In genomic region chr10:128952856-128953255, GRCh38 we compare ENCODE assay signal across 30 cellular contexts.
"Had no signal": no experiment of that assay in that cellular context is flagged by ENCODE, and none has a peak within 500 bp of the region (broad histone marks: within the 10 kb centered on the region; RNA-seq: fewer than 3 reads in every experiment).

No MANE protein-coding gene starts in this region.

- DNase-seq: activated B cell treated with CpG ODN at 0.5 μM for 24 hours; activated CD4-positive, alpha-beta memory T cell treated with anti-CD3 and anti-CD28 coated beads, Interleukin-2, amount 10 ng/mL, durations not matched to agents 7 days and 5 days; activated CD4-positive, alpha-beta T cell treated with anti-CD3 and anti-CD28 coated beads for 36 hours; activated CD4-positive, alpha-beta T cell treated with anti-CD3 and anti-CD28 coated beads, Interleukin-2, amount 10 ng/mL, durations not matched to agents 7 days and 5 days; activated CD4-positive, alpha-beta T cell treated with anti-CD3 and anti-CD28 coated beads, Interleukin-2, amount 50 U/mL, for 4 hours; activated CD8-positive, alpha-beta memory T cell treated with anti-CD3 and anti-CD28 coated beads, Interleukin-2, amount 50 U/mL, for 48 hours; activated gamma-delta T cell; activated naive CD4-positive, alpha-beta T cell; activated naive CD4-positive, alpha-beta T cell treated with anti-CD3 and anti-CD28 coated beads, Interleukin-2, amount 10 ng/mL, durations not matched to agents 7 days and 5 days; activated naive CD8-positive, alpha-beta T cell treated with anti-CD3 and anti-CD28 coated beads, Interleukin-2, amount 10 ng/mL, durations not matched to agents 7 days and 5 days; activated T-cell treated with anti-CD3 and anti-CD28 coated beads for 4 hours; activated T-cell treated with anti-CD3 and anti-CD28 coated beads, Interleukin-2, amount 50 U/mL, for 24 hours; activated T-cell treated with anti-CD3 and anti-CD28 coated beads, Interleukin-2, amount 50 U/mL, for 72 hours; anterior cingulate cortex; brain microvascular endothelial cell; dorsolateral prefrontal cortex; effector memory CD4-positive, alpha-beta T cell; endodermal cell; foreskin fibroblast; head of caudate nucleus; T-helper 17 cell; T1000; WERI-Rb-1 had no signal

- H3K27me3 ChIP-seq: brain microvascular endothelial cell had no signal

- H3K36me3 ChIP-seq: brain microvascular endothelial cell, WERI-Rb-1 had no signal

- ATAC-seq: activated CD4-positive, alpha-beta T cell treated with anti-CD3 and anti-CD28 coated beads for 36 hours; activated CD4-positive, CD25-positive, alpha-beta regulatory T cell treated with anti-CD3 and anti-CD28 coated beads, Interleukin-2, amount 50 U/mL, for 24 hours; activated naive CD4-positive, alpha-beta T cell treated with anti-CD3 and anti-CD28 coated beads, Interleukin-2, amount 50 U/mL, for 72 hours; activated T-cell treated with anti-CD3 and anti-CD28 coated beads, Interleukin-2, amount 50 U/mL, for 72 hours; esophagus mucosa; T-helper 17 cell had no signal

- H3K9me3 Mint-ChIP-seq: activated B cell treated with CpG ODN at 0.5 μM for 24 hours; activated CD4-positive, alpha-beta memory T cell treated with anti-CD3 and anti-CD28 coated beads, Interleukin-2, amount 10 ng/mL, durations not matched to agents 7 days and 5 days; activated CD4-positive, alpha-beta T cell treated with anti-CD3 and anti-CD28 coated beads, Interleukin-2, amount 10 ng/mL, durations not matched to agents 7 days and 5 days; activated naive CD4-positive, alpha-beta T cell treated with anti-CD3 and anti-CD28 coated beads, Interleukin-2, amount 10 ng/mL, durations not matched to agents 7 days and 5 days; activated naive CD4-positive, alpha-beta T cell treated with anti-CD3 and anti-CD28 coated beads, Interleukin-2, amount 50 U/mL, for 72 hours; activated naive CD8-positive, alpha-beta T cell treated with anti-CD3 and anti-CD28 coated beads, Interleukin-2, amount 10 ng/mL, durations not matched to agents 7 days and 5 days; activated T-cell treated with anti-CD3 and anti-CD28 coated beads, Interleukin-2, amount 50 U/mL, for 72 hours; central memory CD8-positive, alpha-beta T cell; dendritic cell treated with granulocyte-macrophage colony-stimulating factor and Interleukin-4, amounts not matched to agents 40 ng/mL and 50 ng/mL, for 4 days; endodermal cell; T-helper 2 cell treated with Interferon-gamma antibody and Interleukin-4, amounts not matched to agents 5 μg/mL and 100 μg/mL, for 36 hours had no signal

- H3K27ac Mint-ChIP-seq: activated B cell treated with CpG ODN at 0.5 μM for 24 hours; activated CD4-positive, alpha-beta memory T cell treated with anti-CD3 and anti-CD28 coated beads, Interleukin-2, amount 10 ng/mL, durations not matched to agents 7 days and 5 days; activated CD4-positive, alpha-beta T cell treated with anti-CD3 and anti-CD28 coated beads for 36 hours; activated CD4-positive, alpha-beta T cell treated with anti-CD3 and anti-CD28 coated beads, Interleukin-2, amount 10 ng/mL, durations not matched to agents 7 days and 5 days; activated naive CD4-positive, alpha-beta T cell treated with anti-CD3 and anti-CD28 coated beads, Interleukin-2, amount 10 ng/mL, durations not matched to agents 7 days and 5 days; activated naive CD4-positive, alpha-beta T cell treated with anti-CD3 and anti-CD28 coated beads, Interleukin-2, amount 50 U/mL, for 72 hours; activated naive CD8-positive, alpha-beta T cell treated with anti-CD3 and anti-CD28 coated beads, Interleukin-2, amount 10 ng/mL, durations not matched to agents 7 days and 5 days; activated T-cell treated with anti-CD3 and anti-CD28 coated beads, Interleukin-2, amount 50 U/mL, for 24 hours; activated T-cell treated with anti-CD3 and anti-CD28 coated beads, Interleukin-2, amount 50 U/mL, for 72 hours; dendritic cell treated with granulocyte-macrophage colony-stimulating factor and Interleukin-4, amounts not matched to agents 40 ng/mL and 50 ng/mL, for 4 days; endodermal cell; T-helper 17 cell; T-helper 2 cell treated with Interferon-gamma antibody and Interleukin-4, amounts not matched to agents 5 μg/mL and 100 μg/mL, for 36 hours had no signal

- H3K4me3 Mint-ChIP-seq: activated B cell treated with CpG ODN at 0.5 μM for 24 hours; activated CD4-positive, alpha-beta memory T cell treated with anti-CD3 and anti-CD28 coated beads, Interleukin-2, amount 10 ng/mL, durations not matched to agents 7 days and 5 days; activated CD4-positive, alpha-beta T cell treated with anti-CD3 and anti-CD28 coated beads for 36 hours; activated CD4-positive, alpha-beta T cell treated with anti-CD3 and anti-CD28 coated beads, Interleukin-2, amount 10 ng/mL, durations not matched to agents 7 days and 5 days; activated naive CD4-positive, alpha-beta T cell treated with anti-CD3 and anti-CD28 coated beads, Interleukin-2, amount 10 ng/mL, durations not matched to agents 7 days and 5 days; activated naive CD8-positive, alpha-beta T cell treated with anti-CD3 and anti-CD28 coated beads, Interleukin-2, amount 10 ng/mL, durations not matched to agents 7 days and 5 days; activated T-cell treated with anti-CD3 and anti-CD28 coated beads, Interleukin-2, amount 50 U/mL, for 24 hours; activated T-cell treated with anti-CD3 and anti-CD28 coated beads, Interleukin-2, amount 50 U/mL, for 72 hours; central memory CD8-positive, alpha-beta T cell; dendritic cell treated with granulocyte-macrophage colony-stimulating factor and Interleukin-4, amounts not matched to agents 40 ng/mL and 50 ng/mL, for 4 days; endodermal cell; T-helper 17 cell; T-helper 2 cell treated with Interferon-gamma antibody and Interleukin-4, amounts not matched to agents 5 μg/mL and 100 μg/mL, for 36 hours had no signal

- H3K4me3 ChIP-seq: coronary artery, dorsolateral prefrontal cortex had no signal

- H3K27me3 Mint-ChIP-seq: activated B cell treated with CpG ODN at 0.5 μM for 24 hours; activated CD4-positive, alpha-beta memory T cell treated with anti-CD3 and anti-CD28 coated beads, Interleukin-2, amount 10 ng/mL, durations not matched to agents 7 days and 5 days; activated CD4-positive, alpha-beta T cell treated with anti-CD3 and anti-CD28 coated beads for 36 hours; activated CD4-positive, alpha-beta T cell treated with anti-CD3 and anti-CD28 coated beads, Interleukin-2, amount 10 ng/mL, durations not matched to agents 7 days and 5 days; activated naive CD4-positive, alpha-beta T cell treated with anti-CD3 and anti-CD28 coated beads, Interleukin-2, amount 10 ng/mL, durations not matched to agents 7 days and 5 days; activated naive CD8-positive, alpha-beta T cell treated with anti-CD3 and anti-CD28 coated beads, Interleukin-2, amount 10 ng/mL, durations not matched to agents 7 days and 5 days; activated T-cell treated with anti-CD3 and anti-CD28 coated beads, Interleukin-2, amount 50 U/mL, for 24 hours; central memory CD8-positive, alpha-beta T cell; dendritic cell treated with granulocyte-macrophage colony-stimulating factor and Interleukin-4, amounts not matched to agents 40 ng/mL and 50 ng/mL, for 4 days; T-helper 17 cell had no signal

- H3K27ac ChIP-seq: brain microvascular endothelial cell, coronary artery, dorsolateral prefrontal cortex, WERI-Rb-1 had no signal

- H3K4me1 Mint-ChIP-seq: activated B cell treated with CpG ODN at 0.5 μM for 24 hours; activated CD4-positive, alpha-beta memory T cell treated with anti-CD3 and anti-CD28 coated beads, Interleukin-2, amount 10 ng/mL, durations not matched to agents 7 days and 5 days; activated CD4-positive, alpha-beta T cell treated with anti-CD3 and anti-CD28 coated beads for 36 hours; activated CD4-positive, alpha-beta T cell treated with anti-CD3 and anti-CD28 coated beads, Interleukin-2, amount 10 ng/mL, durations not matched to agents 7 days and 5 days; activated naive CD4-positive, alpha-beta T cell treated with anti-CD3 and anti-CD28 coated beads, Interleukin-2, amount 10 ng/mL, durations not matched to agents 7 days and 5 days; activated naive CD8-positive, alpha-beta T cell treated with anti-CD3 and anti-CD28 coated beads, Interleukin-2, amount 10 ng/mL, durations not matched to agents 7 days and 5 days; central memory CD8-positive, alpha-beta T cell; endodermal cell; T-helper 17 cell had no signal

- H3K36me3 Mint-ChIP-seq: activated naive CD4-positive, alpha-beta T cell treated with anti-CD3 and anti-CD28 coated beads, Interleukin-2, amount 10 ng/mL, durations not matched to agents 7 days and 5 days; activated naive CD4-positive, alpha-beta T cell treated with anti-CD3 and anti-CD28 coated beads, Interleukin-2, amount 50 U/mL, for 72 hours; activated naive CD8-positive, alpha-beta T cell treated with anti-CD3 and anti-CD28 coated beads, Interleukin-2, amount 10 ng/mL, durations not matched to agents 7 days and 5 days had no signal
